1 cellular context compared by ENCODE assay signal in genomic region chr2:53437371-53437770, GRCh38.
TF ChIP-seq lines count a peak whose summit lies in the region.

No MANE protein-coding gene starts in this region.

TF ChIP-seq in WTC11, 78 proteins besides CTCF, POLR2A, EP300 and RAD21 (continued from another document):
- no peak for TF ChIP-seq ZNF425 (CRISPR knock-in tag; conservative IDR thresholded peaks at IDR 0.05)
- no peak for TF ChIP-seq ZBTB43 (CRISPR knock-in tag; IDR thresholded peaks at IDR 0.05)
- TF ChIP-seq OVOL2 (CRISPR knock-in tag; IDR thresholded peaks at IDR 0.05; ENCODE audit: borderline replicate concordance): no peak
- no peak for TF ChIP-seq USF1 (CRISPR knock-in tag; IDR thresholded peaks at IDR 0.05)
- TF ChIP-seq AFF4 (CRISPR knock-in tag; IDR thresholded peaks at IDR 0.05; ENCODE audit: borderline replicate concordance): no peak
- TF ChIP-seq IRF1 (CRISPR knock-in tag; IDR thresholded peaks at IDR 0.05): no peak
